1 cellular context compared by ENCODE assay signal in the genomic region with DNA sequence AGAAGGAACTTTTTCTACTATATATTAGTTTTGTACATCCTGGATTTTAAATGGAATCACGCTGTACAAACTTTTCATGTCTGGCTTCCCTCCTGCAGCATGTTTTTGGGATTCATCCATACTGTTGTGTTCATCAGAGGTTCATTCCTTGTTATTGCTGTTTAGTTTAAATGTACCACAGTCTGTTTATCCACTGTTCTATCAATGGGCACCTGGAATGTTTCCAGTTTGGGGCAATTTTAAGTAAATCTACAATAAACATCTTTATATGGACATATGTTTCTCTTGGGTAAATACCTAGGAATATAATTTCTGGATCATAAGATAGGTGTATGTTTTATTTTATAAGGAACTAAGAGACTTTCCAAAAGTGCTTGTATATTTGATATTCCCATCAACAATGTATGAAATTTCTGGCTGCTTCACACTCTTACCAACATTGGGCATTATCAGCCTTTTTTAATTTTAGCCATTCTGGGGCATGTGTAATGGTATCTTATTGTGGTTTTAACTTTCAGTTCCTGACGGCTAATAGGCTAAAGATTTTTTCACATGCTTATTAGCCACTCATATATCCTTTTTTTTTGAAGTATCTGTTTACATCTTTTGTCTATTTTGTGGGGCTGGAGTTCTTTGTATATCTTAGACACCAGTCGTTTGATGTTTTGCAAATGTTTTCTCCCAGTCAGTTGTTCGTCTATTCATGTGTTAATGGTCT.
TF ChIP-seq lines count a peak whose summit lies in the region.

No MANE protein-coding gene starts in this region.

TF ChIP-seq in K562, 482 proteins besides CTCF, POLR2A, EP300 and RAD21 (continued from another document):
- TF ChIP-seq, protein P1, sequence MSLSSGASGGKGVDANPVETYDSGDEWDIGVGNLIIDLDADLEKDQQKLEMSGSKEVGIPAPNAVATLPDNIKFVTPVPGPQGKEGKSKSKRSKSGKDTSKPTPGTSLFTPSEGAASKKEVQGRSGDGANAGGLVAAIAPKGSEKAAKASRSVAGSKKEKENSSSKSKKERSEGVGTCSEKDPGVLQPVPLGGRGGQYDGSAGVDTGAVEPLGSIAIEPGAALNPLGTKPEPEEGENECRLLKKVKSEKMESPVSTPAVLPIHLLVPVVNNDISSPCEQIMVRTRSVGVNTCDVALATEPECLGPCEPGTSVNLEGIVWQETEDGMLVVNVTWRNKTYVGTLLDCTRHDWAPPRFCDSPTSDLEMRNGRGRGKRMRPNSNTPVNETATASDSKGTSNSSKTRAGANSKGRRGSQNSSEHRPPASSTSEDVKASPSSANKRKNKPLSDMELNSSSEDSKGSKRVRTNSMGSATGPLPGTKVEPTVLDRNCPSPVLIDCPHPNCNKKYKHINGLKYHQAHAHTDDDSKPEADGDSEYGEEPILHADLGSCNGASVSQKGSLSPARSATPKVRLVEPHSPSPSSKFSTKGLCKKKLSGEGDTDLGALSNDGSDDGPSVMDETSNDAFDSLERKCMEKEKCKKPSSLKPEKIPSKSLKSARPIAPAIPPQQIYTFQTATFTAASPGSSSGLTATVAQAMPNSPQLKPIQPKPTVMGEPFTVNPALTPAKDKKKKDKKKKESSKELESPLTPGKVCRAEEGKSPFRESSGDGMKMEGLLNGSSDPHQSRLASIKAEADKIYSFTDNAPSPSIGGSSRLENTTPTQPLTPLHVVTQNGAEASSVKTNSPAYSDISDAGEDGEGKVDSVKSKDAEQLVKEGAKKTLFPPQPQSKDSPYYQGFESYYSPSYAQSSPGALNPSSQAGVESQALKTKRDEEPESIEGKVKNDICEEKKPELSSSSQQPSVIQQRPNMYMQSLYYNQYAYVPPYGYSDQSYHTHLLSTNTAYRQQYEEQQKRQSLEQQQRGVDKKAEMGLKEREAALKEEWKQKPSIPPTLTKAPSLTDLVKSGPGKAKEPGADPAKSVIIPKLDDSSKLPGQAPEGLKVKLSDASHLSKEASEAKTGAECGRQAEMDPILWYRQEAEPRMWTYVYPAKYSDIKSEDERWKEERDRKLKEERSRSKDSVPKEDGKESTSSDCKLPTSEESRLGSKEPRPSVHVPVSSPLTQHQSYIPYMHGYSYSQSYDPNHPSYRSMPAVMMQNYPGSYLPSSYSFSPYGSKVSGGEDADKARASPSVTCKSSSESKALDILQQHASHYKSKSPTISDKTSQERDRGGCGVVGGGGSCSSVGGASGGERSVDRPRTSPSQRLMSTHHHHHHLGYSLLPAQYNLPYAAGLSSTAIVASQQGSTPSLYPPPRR (CRISPR knock-in tag; IDR thresholded peaks at IDR 0.05; ENCODE audit: borderline replicate concordance), result no peak
- TF ChIP-seq L3MBTL2 (IDR thresholded peaks at IDR 0.05) (no peak), NFRKB (IDR thresholded peaks at IDR 0.05; ENCODE audit: low read depth) (no peak), RNF219 (CRISPR knock-in tag; IDR thresholded peaks at IDR 0.05) (no peak), ZNF224 (CRISPR knock-in tag; IDR thresholded peaks at IDR 0.05) (no peak), RBM22 (IDR thresholded peaks at IDR 0.05; ENCODE audit: low read depth, low read length, poor library complexity, severe bottlenecking) (no peak), ZNF75A (CRISPR knock-in tag; IDR thresholded peaks at IDR 0.05) (no peak), ZNF408 (CRISPR knock-in tag; IDR thresholded peaks at IDR 0.05; ENCODE audit: low read depth) (no peak), RBM15 (IDR thresholded peaks at IDR 0.05; ENCODE audit: insufficient read depth, low read length) (no peak), U2AF1 (optimal IDR thresholded peaks at IDR 0.05; ENCODE audit: low read depth, low read length) (no peak), ZNF395 (CRISPR knock-in tag; IDR thresholded peaks at IDR 0.05) (no peak), YBX1 (IDR thresholded peaks at IDR 0.05) (no peak), THRAP3 (IDR thresholded peaks at IDR 0.05; ENCODE audit: borderline replicate concordance) (no peak), MEF2D (tag; conservative IDR thresholded peaks at IDR 0.05; ENCODE audit: low read depth) (no peak), CLOCK (CRISPR knock-in tag; IDR thresholded peaks at IDR 0.05; ENCODE audit: borderline replicate concordance) (no peak), PATZ1 (CRISPR knock-in tag; IDR thresholded peaks at IDR 0.05; ENCODE audit: borderline replicate concordance) (no peak)
- TF ChIP-seq, protein P2, sequence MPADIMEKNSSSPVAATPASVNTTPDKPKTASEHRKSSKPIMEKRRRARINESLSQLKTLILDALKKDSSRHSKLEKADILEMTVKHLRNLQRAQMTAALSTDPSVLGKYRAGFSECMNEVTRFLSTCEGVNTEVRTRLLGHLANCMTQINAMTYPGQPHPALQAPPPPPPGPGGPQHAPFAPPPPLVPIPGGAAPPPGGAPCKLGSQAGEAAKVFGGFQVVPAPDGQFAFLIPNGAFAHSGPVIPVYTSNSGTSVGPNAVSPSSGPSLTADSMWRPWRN (IDR thresholded peaks at IDR 0.05; ENCODE audit: low read depth), result no peak
- TF ChIP-seq, protein P3, sequence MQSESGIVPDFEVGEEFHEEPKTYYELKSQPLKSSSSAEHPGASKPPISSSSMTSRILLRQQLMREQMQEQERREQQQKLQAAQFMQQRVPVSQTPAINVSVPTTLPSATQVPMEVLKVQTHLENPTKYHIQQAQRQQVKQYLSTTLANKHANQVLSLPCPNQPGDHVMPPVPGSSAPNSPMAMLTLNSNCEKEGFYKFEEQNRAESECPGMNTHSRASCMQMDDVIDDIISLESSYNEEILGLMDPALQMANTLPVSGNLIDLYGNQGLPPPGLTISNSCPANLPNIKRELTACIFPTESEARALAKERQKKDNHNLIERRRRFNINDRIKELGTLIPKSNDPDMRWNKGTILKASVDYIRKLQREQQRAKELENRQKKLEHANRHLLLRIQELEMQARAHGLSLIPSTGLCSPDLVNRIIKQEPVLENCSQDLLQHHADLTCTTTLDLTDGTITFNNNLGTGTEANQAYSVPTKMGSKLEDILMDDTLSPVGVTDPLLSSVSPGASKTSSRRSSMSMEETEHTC (IDR thresholded peaks at IDR 0.05), result no peak
